Comparison of ENCODE assay signal across 2 cellular contexts in the genomic region with DNA sequence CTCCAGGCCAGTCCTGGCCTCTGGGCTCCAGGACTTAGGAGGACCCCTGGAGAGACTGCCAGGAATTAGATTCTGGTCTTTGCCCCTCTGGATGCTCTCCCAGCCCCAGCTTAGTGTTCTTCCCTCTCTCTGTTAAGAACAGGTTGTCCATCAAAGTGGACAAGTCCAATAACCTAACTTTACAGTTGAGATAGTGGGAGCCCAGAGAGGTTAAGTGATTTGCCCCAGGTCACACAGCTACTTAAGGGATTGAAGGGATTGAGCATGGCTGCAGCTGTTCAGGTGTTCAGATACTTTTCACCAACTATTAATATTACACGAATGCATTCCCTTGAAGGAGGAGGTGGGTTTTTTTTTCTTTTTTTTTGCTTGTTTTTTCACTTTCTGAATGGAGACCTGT.
TF ChIP-seq lines count a peak whose summit lies in the region.

No MANE protein-coding gene starts in this region.

TF ChIP-seq in HepG2, 621 proteins besides CTCF, POLR2A, EP300 and RAD21:
- TF ChIP-seq SIX4 (CRISPR knock-in tag; IDR thresholded peaks at IDR 0.05) = no peak
- no peak for TF ChIP-seq ZNF746 (CRISPR knock-in tag; IDR thresholded peaks at IDR 0.05)
- peak; percentile 59; the same call in 1 of the 2 replicates for TF ChIP-seq ZNF768 (CRISPR knock-in tag; IDR thresholded peaks at IDR 0.05)
- TF ChIP-seq EZH2 (conservative IDR thresholded peaks at IDR 0.05; ENCODE audit: low read depth, low read length) = 0 out of 2 replicates have a peak, but pooled peaks have one; percentile 13
- TF ChIP-seq CHD2 (IDR thresholded peaks at IDR 0.05; ENCODE audit: low read depth, low read length) = no peak

TF ChIP-seq in H1, 55 proteins besides CTCF, POLR2A, EP300 and RAD21:
- 0 out of 2 replicates have a peak, but pooled peaks have one; percentile 39 for TF ChIP-seq KDM1A (IDR thresholded peaks at IDR 0.05; ENCODE audit: borderline replicate concordance, low read length)
- no peak for TF ChIP-seq CHD2 (IDR thresholded peaks at IDR 0.05; ENCODE audit: low read length)
TF ChIP-seq in H1: peak in this region for 1.
